ENCODE assay signal across 31 cellular contexts in genomic region chr5:116740771-116741170, GRCh38.
"Had no signal": no experiment of that assay in that cellular context is flagged by ENCODE, and none has a peak within 500 bp of the region (broad histone marks: within the 10 kb centered on the region; RNA-seq: fewer than 3 reads in every experiment).

No MANE protein-coding gene starts in this region.

- H3K4me1 ChIP-seq: SJSA1 had no signal

- H3K27ac ChIP-seq: brain microvascular endothelial cell, SJSA1 had no signal

- FAIRE-seq: K562 had no signal

- H3K4me3 ChIP-seq: K562, SJSA1 had no signal

- ATAC-seq: activated T-cell treated with anti-CD3 and anti-CD28 coated beads, Interleukin-2, amount 50 U/mL, for 4 hours; K562; Panc1 had no signal

- H3K27me3 ChIP-seq: brain microvascular endothelial cell, SJSA1 had no signal

- H3K9me3 ChIP-seq: SK-N-SH had no signal

- H3K4me2 ChIP-seq: SK-N-SH had no signal

- H3K27ac Mint-ChIP-seq: activated B cell treated with CpG ODN at 0.5 μM for 24 hours; activated CD4-positive, alpha-beta memory T cell treated with anti-CD3 and anti-CD28 coated beads for 36 hours; activated naive CD4-positive, alpha-beta T cell treated with anti-CD3 and anti-CD28 coated beads, Interleukin-2, amount 10 ng/mL, durations not matched to agents 7 days and 5 days; activated naive CD8-positive, alpha-beta T cell; activated T-helper 1 cell treated with anti-CD3 and anti-CD28 coated beads, Interleukin-12 subunit alpha, Interleukin-12 subunit beta, Interleukin-2, Interleukin-4 antibody, amounts not matched to agents 30 ng/mL and 10 ng/mL and 1 ng/mL, durations not matched to agents 14 hours and 24 hours and 36 hours; T-helper 1 cell treated with Interleukin-12 subunit alpha and Interleukin-12 subunit beta and Interleukin-4 antibody, amounts not matched to agents 30 μg/mL and 1 μg/mL, for 36 hours; T-helper 2 cell treated with Interferon-gamma antibody and Interleukin-4, amounts not matched to agents 5 μg/mL and 100 μg/mL, for 36 hours had no signal

- DNase-seq: activated B cell treated with CpG ODN at 0.5 μM for 24 hours; activated CD4-positive, alpha-beta memory T cell treated with anti-CD3 and anti-CD28 coated beads for 36 hours; activated CD4-positive, alpha-beta T cell treated with anti-CD3 and anti-CD28 coated beads for 4 hours; activated CD4-positive, alpha-beta T cell treated with anti-CD3 and anti-CD28 coated beads, Interleukin-2, amount 50 U/mL, for 1 hour; activated CD4-positive, CD25-positive, alpha-beta regulatory T cell treated with anti-CD3 and anti-CD28 coated beads, Interleukin-2, amount 50 U/mL, for 72 hours; activated CD8-positive, alpha-beta memory T cell treated with anti-CD3 and anti-CD28 coated beads, Interleukin-2, amount 50 U/mL, for 4 hours; activated naive CD4-positive, alpha-beta T cell treated with anti-CD3 and anti-CD28 coated beads, Interleukin-2, amount 10 ng/mL, durations not matched to agents 7 days and 5 days; activated T-cell treated with anti-CD3 and anti-CD28 coated beads for 4 hours; activated T-cell treated with anti-CD3 and anti-CD28 coated beads, Interleukin-2, amount 50 U/mL, for 4 hours; amniotic stem cell; aorta; brain microvascular endothelial cell; central memory CD4-positive, alpha-beta T cell; NCI-H1092 treated with DMSO at 0.1 percent for 48 hours; NCI-H1417; NCI-H146; NCI-H1930; NCI-H2081 treated with DMSO at 0.1 percent for 48 hours; NCI-H226; NCI-H446 treated with DMSO at 0.1 percent for 48 hours; NCI-H526 treated with DMSO at 0.1 percent for 48 hours; NCI-H774; SHP77; SK-N-SH had no signal

- H3K4me1 Mint-ChIP-seq: activated B cell treated with CpG ODN at 0.5 μM for 24 hours; activated naive CD4-positive, alpha-beta T cell treated with anti-CD3 and anti-CD28 coated beads, Interleukin-2, amount 10 ng/mL, durations not matched to agents 7 days and 5 days had no signal

- H3K36me3 Mint-ChIP-seq: activated CD4-positive, alpha-beta memory T cell treated with anti-CD3 and anti-CD28 coated beads for 36 hours; activated naive CD4-positive, alpha-beta T cell treated with anti-CD3 and anti-CD28 coated beads, Interleukin-2, amount 10 ng/mL, durations not matched to agents 7 days and 5 days; activated naive CD8-positive, alpha-beta T cell had no signal

- H3K9ac ChIP-seq: SK-N-SH had no signal

- H3K4me3 Mint-ChIP-seq: activated B cell treated with CpG ODN at 0.5 μM for 24 hours; activated CD4-positive, alpha-beta memory T cell treated with anti-CD3 and anti-CD28 coated beads for 36 hours; activated naive CD4-positive, alpha-beta T cell treated with anti-CD3 and anti-CD28 coated beads, Interleukin-2, amount 10 ng/mL, durations not matched to agents 7 days and 5 days; activated naive CD8-positive, alpha-beta T cell; activated T-cell treated with anti-CD3 and anti-CD28 coated beads, Interleukin-2, amount 50 U/mL, for 4 hours; activated T-helper 1 cell treated with anti-CD3 and anti-CD28 coated beads, Interleukin-12 subunit alpha, Interleukin-12 subunit beta, Interleukin-2, Interleukin-4 antibody, amounts not matched to agents 30 ng/mL and 10 ng/mL and 1 ng/mL, durations not matched to agents 14 hours and 24 hours and 36 hours; T-helper 1 cell treated with Interleukin-12 subunit alpha and Interleukin-12 subunit beta and Interleukin-4 antibody, amounts not matched to agents 30 μg/mL and 1 μg/mL, for 36 hours; T-helper 2 cell treated with Interferon-gamma antibody and Interleukin-4, amounts not matched to agents 5 μg/mL and 100 μg/mL, for 36 hours had no signal

- H3K36me3 ChIP-seq: brain microvascular endothelial cell, SJSA1 had no signal

- H3K27me3 Mint-ChIP-seq: activated naive CD4-positive, alpha-beta T cell treated with anti-CD3 and anti-CD28 coated beads, Interleukin-2, amount 10 ng/mL, durations not matched to agents 7 days and 5 days had no signal
